22 cellular contexts compared by ENCODE assay signal in the genomic region with DNA sequence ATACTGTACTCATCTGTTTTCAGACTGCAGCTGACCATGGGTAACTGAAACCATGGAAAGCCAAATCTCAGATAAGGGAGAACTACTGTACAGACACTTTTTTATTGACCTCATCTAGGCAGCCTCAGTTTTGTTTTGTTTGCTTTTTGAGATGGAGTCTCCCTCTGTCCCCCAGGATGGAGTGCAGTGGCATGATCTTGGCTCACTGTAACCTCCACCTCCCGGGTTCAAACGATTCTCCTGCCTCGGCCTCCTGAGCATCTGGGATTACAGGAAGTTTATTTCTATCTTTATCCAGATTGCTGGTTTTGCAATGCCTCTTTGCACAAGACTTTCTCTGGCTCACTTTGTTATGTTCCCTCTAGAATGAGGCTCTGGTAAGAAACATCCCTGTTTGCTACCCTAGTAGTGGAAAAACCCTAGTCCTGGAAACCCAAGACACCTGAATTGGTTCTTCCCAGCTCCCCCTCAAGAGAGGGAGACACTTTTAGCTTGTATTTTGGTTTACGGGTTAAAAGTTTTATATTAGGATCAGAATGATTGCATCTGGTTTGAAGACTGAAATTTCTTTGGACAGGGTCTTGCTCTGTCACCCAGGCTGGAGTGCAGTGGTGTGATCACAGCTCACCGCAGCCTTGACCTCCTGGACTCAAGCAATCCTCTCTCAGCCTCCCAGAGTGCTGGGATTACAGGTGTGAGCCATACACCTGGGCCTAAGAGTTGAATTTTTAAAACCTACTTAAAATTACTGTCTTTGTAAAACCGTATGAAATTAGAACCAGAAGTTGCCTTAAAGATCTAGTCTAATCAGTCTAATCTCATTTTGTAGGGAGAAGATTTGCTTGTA. TPM values are rescaled to one million over a fixed set of nuclear protein-coding genes. Genes with fewer than 3 reads are reported as not detected.
DNase-seq lines count a peak whose midpoint lies in the region; ATAC-seq, FAIRE-seq and TF ChIP-seq lines count a peak whose summit lies in the region.
"Had no signal": no experiment of that assay in that cellular context is flagged by ENCODE, and none has a peak within 500 bp of the region (broad histone marks: within the 10 kb centered on the region; RNA-seq: fewer than 3 reads in every experiment).

No MANE protein-coding gene starts in this region.

- H3K9me2 ChIP-seq in hepatocyte (replicated peaks; ENCODE audit: insufficient read depth): no peaks in the 10 kb centered on the region

- H3K4me1 ChIP-seq in HepG2 (ENCODE audit: insufficient read depth, low read length) (peaks cover 47% of the 10 kb centered on the region), right lobe of liver (peaks cover 0 to 33% (median 5%) of the 10 kb centered on the region in 4 donors), hepatocyte (ENCODE audit: insufficient read depth) (peaks cover 14% of the 10 kb centered on the region), kidney (ENCODE audit: control insufficient read depth in 1 of 2, insufficient read depth in 1 of 2, low read depth in 1 of 2, low read length in 2 of 2) (no peaks in the 10 kb centered on the region)

- no peak overlapping the region for H3K4me3 ChIP-seq in HepG2 (replicated peaks in 1 of 3; ENCODE audit: insufficient read depth in 1 of 3, low read depth in 2 of 3, low read length in 3 of 3)
- no peak overlapping the region for H3K4me3 ChIP-seq in right lobe of liver
- no peak overlapping the region for H3K4me3 ChIP-seq in hepatocyte
- H3K4me3 ChIP-seq in kidney (ENCODE audit: low read length in 2 of 2): no peak overlapping the region

- TF ChIP-seq CTCF in HepG2 (CRISPR knock-in tag; IDR thresholded peaks at IDR 0.05) (no peak), right lobe of liver (IDR thresholded peaks at IDR 0.05) (no peak), hepatocyte (IDR thresholded peaks at IDR 0.05; ENCODE audit: poor library complexity) (no peak), kidney (IDR thresholded peaks at IDR 0.05; ENCODE audit: borderline replicate concordance, extremely low read depth, insufficient read depth) (no peak)

- H3K27ac ChIP-seq in HepG2 (ENCODE audit: extremely low read length, insufficient read depth, low read length) (peak overlapping the region; percentile 70), right lobe of liver (peak overlapping the region in 1 of 3 donors; percentile 14), hepatocyte (peak overlapping the region; percentile 34), kidney (ENCODE audit: low read depth in 2 of 2, low read length in 2 of 2) (no peak overlapping the region)

- H3K36me3 ChIP-seq in HepG2 (replicated peaks in 1 of 2; ENCODE audit: control insufficient read depth in 1 of 2, insufficient read depth in 2 of 2, low read length in 2 of 2) (no peaks in the 10 kb centered on the region), right lobe of liver (no peaks in the 10 kb centered on the region), hepatocyte (replicated peaks; ENCODE audit: insufficient read depth, low read depth) (no peaks in the 10 kb centered on the region), kidney (ENCODE audit: control insufficient read depth in 1 of 2, insufficient read depth in 2 of 2, low read length in 2 of 2) (no peaks in the 10 kb centered on the region)

- H3K9me3 ChIP-seq in HepG2 (ENCODE audit: low read length) (no peaks in the 10 kb centered on the region), right lobe of liver (no peaks in the 10 kb centered on the region), hepatocyte (ENCODE audit: low read depth) (no peaks in the 10 kb centered on the region), kidney (ENCODE audit: control insufficient read depth in 1 of 2, low read length in 2 of 2) (no peaks in the 10 kb centered on the region)

- H4K20me1 ChIP-seq in HepG2 (ENCODE audit: insufficient read depth, low read length) (no peaks in the 10 kb centered on the region; the same call in 1 of the 2 replicates), hepatocyte (ENCODE audit: insufficient read depth, poor library complexity, severe bottlenecking) (no peaks in the 10 kb centered on the region)

- H3K27me3 ChIP-seq in HepG2 (ENCODE audit: control insufficient read depth in 1 of 2, insufficient read depth in 2 of 2, low read length in 2 of 2): no peaks in the 10 kb centered on the region
- H3K27me3 ChIP-seq in right lobe of liver: no peaks in the 10 kb centered on the region
- H3K27me3 ChIP-seq in hepatocyte: no peaks in the 10 kb centered on the region

- intact Hi-C loops in HepG2 (cut with micrococcal nuclease; ENCODE audit: unreplicated experiment): no loop called here
- intact Hi-C loops in right lobe of liver (cut with DNase I): no loop called here
- intact Hi-C loops in kidney (cut with DNase I): no loop called here

- H3K79me2 ChIP-seq in HepG2 (ENCODE audit: insufficient read depth, low read length): no peaks in the 10 kb centered on the region
- no peaks in the 10 kb centered on the region for H3K79me2 ChIP-seq in hepatocyte

- POLR2A ChIA-PET in HepG2 (lab: Yijun Ruan, JAX): no interaction called here

- no peak for TF ChIP-seq EP300 in HepG2 (IDR thresholded peaks at IDR 0.05; ENCODE audit: low read depth in 2 of 2, low read length in 2 of 2)
- TF ChIP-seq EP300 in HepG2 (CRISPR knock-in tag; IDR thresholded peaks at IDR 0.05; ENCODE audit: borderline replicate concordance): no peak

- FAIRE-seq in HepG2 (lab: Jason Lieb, UNC) (peak; percentile 56), kidney (lab: Jason Lieb, UNC) (no peak)
- FAIRE-seq: A204.1, GM12892, GM18507 had no signal

- WGBS in HepG2 (ENCODE audit: low lambda C conversion rate): 69% methylated on average over 6 of the region's 6 CpGs
- WGBS in right lobe of liver (ENCODE audit: insufficient coverage, low coverage, low lambda C conversion rate, missing lambda C conversion rate): 66% methylated on average over 6 of the region's 6 CpGs
- WGBS in hepatocyte (ENCODE audit: low lambda C conversion rate, missing lambda C conversion rate): 86% methylated on average over 6 of the region's 6 CpGs

- ATAC-seq in HepG2: peak; percentile 67
- no peak for ATAC-seq in right lobe of liver
- no peak for ATAC-seq in GM18867 (IDR thresholded peaks at IDR 0.05; ENCODE audit: unreplicated experiment)
- ATAC-seq: PC-3 had no signal

- H3K4me2 ChIP-seq in HepG2 (ENCODE audit: low read depth, low read length) (0 out of 2 replicates have a peak overlapping the region, but pooled peaks have one; percentile 4), hepatocyte (no peak overlapping the region)

- in situ Hi-C loops in HepG2 (cut with HindIII; ENCODE audit: extremely low pct_ligation_motif_present, low pct_unique_long_range_greater_than_20kb): no loop called here

- H2AFZ ChIP-seq in HepG2 (ENCODE audit: low read length) (no peak overlapping the region), hepatocyte (no peak overlapping the region)

- CTCF ChIA-PET in HepG2 (lab: Yijun Ruan, JAX; ENCODE audit: low intra/inter-chr PET ratio, low total read pairs): no interaction called here

- TF ChIP-seq POLR2A in HepG2 (IDR thresholded peaks at IDR 0.05; ENCODE audit: insufficient read depth in 1 of 2, low read depth in 2 of 2, low read length in 2 of 2) (no peak), right lobe of liver (IDR thresholded peaks at IDR 0.05) (no peak)

- TSS peak; percentile 9 for BruUV-seq in HepG2 (replicated peaks; lab: Mats Ljungman, UMichigan)

- H3K9ac ChIP-seq in HepG2 (ENCODE audit: insufficient read depth, low read depth, low read length) (no peak overlapping the region), kidney (ENCODE audit: low read length in 2 of 2) (no peak overlapping the region)

- TF ChIP-seq RAD21 in HepG2 (CRISPR knock-in tag; IDR thresholded peaks at IDR 0.05): no peak

- DNase-seq in HepG2 (ENCODE audit: low spot score): peak; percentile 20
- no peak for DNase-seq in right lobe of liver
- DNase-seq in amniotic epithelial cell (ENCODE audit: low read depth): peak; percentile 68
- no peak for DNase-seq in hepatocyte (ENCODE audit: low spot score)
- DNase-seq in kidney: no peak
- DNase-seq in anterior cingulate cortex (lab: John Stamatoyannopoulos, UW): no peak
- DNase-seq: Calu3; CD4-positive, alpha-beta memory T cell; DMS53; EL; KBM-7; NCI-H1417; NCI-H187 treated with DMSO at 0.1 percent for 48 hours; NCI-H226; NCI-H526; PC-3; RPMI8226; SHP77 treated with DMSO at 0.1 percent for 48 hours had no signal

RNA-seq across cellular contexts. Expression of gene ZNF207, which starts 38.9 kb away (rescaled TPM):
- 164 and 194 TPM in 2 replicates for total RNA-seq in HepG2 (2016; rRNA removed; fragmentation: Illumina TruSeq; extraction: Trizol)
- 40.6 and 48.2 TPM in 2 replicates for total RNA-seq in HepG2 (2016; cell fraction: cytosol; rRNA removed; fragmentation: Illumina TruSeq; extraction: Trizol; ENCODE audit: low read depth)
- total RNA-seq in HepG2 (2016; cell fraction: insoluble cytoplasmic fraction; rRNA removed; fragmentation: Illumina TruSeq; extraction: Trizol): 167 and 194 TPM in 2 replicates
- total RNA-seq in HepG2 (2016; cell fraction: membrane; rRNA removed; fragmentation: Illumina TruSeq; extraction: Trizol): 70.7 and 78.1 TPM in 2 replicates
- 198 and 199 TPM in 2 replicates for total RNA-seq in HepG2 (2016; cell fraction: nucleus; rRNA removed; fragmentation: Illumina TruSeq; extraction: Trizol)
- 140 and 150 TPM in 2 replicates for polyA plus RNA-seq in HepG2 (2011; rRNA removed)
- 114 and 115 TPM in 2 replicates for polyA plus RNA-seq in HepG2 (2011; cell fraction: cytosol; rRNA removed)
- polyA plus RNA-seq in HepG2 (2011; cell fraction: nucleus; rRNA removed): 159 and 219 TPM in 2 replicates
- 92.3 and 112 TPM in 2 replicates for polyA plus RNA-seq in HepG2 (2012)
- 18.1 and 20.9 TPM in 2 replicates for polyA plus RNA-seq in HepG2 (2016; cell fraction: cytosol; fragmentation: Illumina TruSeq; extraction: Trizol; ENCODE audit: low read depth)
- polyA plus RNA-seq in HepG2 (2016; cell fraction: insoluble cytoplasmic fraction; fragmentation: Illumina TruSeq; extraction: Trizol; ENCODE audit: low read depth): 223 and 226 TPM in 2 replicates
- 45.3 and 50.8 TPM in 2 replicates for polyA plus RNA-seq in HepG2 (2016; cell fraction: membrane; fragmentation: Illumina TruSeq; extraction: Trizol; ENCODE audit: low read depth)
- polyA plus RNA-seq in HepG2 (2016; cell fraction: nucleus; fragmentation: Illumina TruSeq; extraction: Trizol; ENCODE audit: insufficient read depth, low read depth): 168 and 187 TPM in 2 replicates
- 218 and 342 TPM in 2 replicates for polyA minus RNA-seq in HepG2 (2011; rRNA and poly(A)+ RNA removed; ENCODE audit: low replicate concordance)
- polyA minus RNA-seq in HepG2 (2011; cell fraction: cytosol; rRNA and poly(A)+ RNA removed): 88.9 and 92.0 TPM in 2 replicates
- polyA minus RNA-seq in HepG2 (2011; cell fraction: nucleus; rRNA and poly(A)+ RNA removed): 313 and 333 TPM in 2 replicates
- total RNA-seq in right lobe of liver: 10 to 100 TPM; 48.0 to 91.1 (median 68.7) TPM
- 138 and 161 TPM in 2 replicates for total RNA-seq in hepatocyte
- 137 and 138 TPM in 2 replicates for polyA plus RNA-seq in hepatocyte
- 150 TPM for total RNA-seq in kidney
- polyA plus RNA-seq in kidney (ENCODE audit: insufficient read depth, low read depth, low replicate concordance): 54.3 TPM

RNA-seq across cellular contexts. Expression of gene C17orf75, which starts 46.9 kb away (rescaled TPM):
- total RNA-seq in HepG2 (2016; rRNA removed; fragmentation: Illumina TruSeq; extraction: Trizol) (33.0 and 41.9 TPM in 2 replicates), right lobe of liver (1 to 10 TPM; 7.1 to 8.9 (median 7.3) TPM), hepatocyte (20.1 and 25.7 TPM in 2 replicates), kidney (19.4 TPM)
- total RNA-seq in HepG2 (2016; cell fraction: cytosol; rRNA removed; fragmentation: Illumina TruSeq; extraction: Trizol; ENCODE audit: low read depth): 9.0 and 9.5 TPM in 2 replicates
- 34.7 and 41.5 TPM in 2 replicates for total RNA-seq in HepG2 (2016; cell fraction: insoluble cytoplasmic fraction; rRNA removed; fragmentation: Illumina TruSeq; extraction: Trizol)
- 11.8 and 12.8 TPM in 2 replicates for total RNA-seq in HepG2 (2016; cell fraction: membrane; rRNA removed; fragmentation: Illumina TruSeq; extraction: Trizol)
- total RNA-seq in HepG2 (2016; cell fraction: nucleus; rRNA removed; fragmentation: Illumina TruSeq; extraction: Trizol): 18.9 and 25.5 TPM in 2 replicates
- polyA plus RNA-seq in HepG2 (2011; rRNA removed) (13.4 and 16.2 TPM in 2 replicates), hepatocyte (13.5 and 16.0 TPM in 2 replicates), kidney (ENCODE audit: insufficient read depth, low read depth, low replicate concordance) (31.6 TPM)
- polyA plus RNA-seq in HepG2 (2011; cell fraction: cytosol; rRNA removed): 9.4 and 10.6 TPM in 2 replicates
- 14.6 and 14.9 TPM in 2 replicates for polyA plus RNA-seq in HepG2 (2011; cell fraction: nucleus; rRNA removed)
- 16.5 and 22.8 TPM in 2 replicates for polyA plus RNA-seq in HepG2 (2012)
- polyA plus RNA-seq in HepG2 (2016; cell fraction: cytosol; fragmentation: Illumina TruSeq; extraction: Trizol; ENCODE audit: low read depth): 4.4 and 6.4 TPM in 2 replicates
- polyA plus RNA-seq in HepG2 (2016; cell fraction: insoluble cytoplasmic fraction; fragmentation: Illumina TruSeq; extraction: Trizol; ENCODE audit: low read depth): 30.1 and 31.8 TPM in 2 replicates
- 6.8 and 8.1 TPM in 2 replicates for polyA plus RNA-seq in HepG2 (2016; cell fraction: membrane; fragmentation: Illumina TruSeq; extraction: Trizol; ENCODE audit: low read depth)
- 37.3 and 41.0 TPM in 2 replicates for polyA plus RNA-seq in HepG2 (2016; cell fraction: nucleus; fragmentation: Illumina TruSeq; extraction: Trizol; ENCODE audit: insufficient read depth, low read depth)
- 8.8 and 11.5 TPM in 2 replicates for polyA minus RNA-seq in HepG2 (2011; rRNA and poly(A)+ RNA removed; ENCODE audit: low replicate concordance)
- polyA minus RNA-seq in HepG2 (2011; cell fraction: cytosol; rRNA and poly(A)+ RNA removed): 6.3 and 6.9 TPM in 2 replicates
- 8.2 and 15.4 TPM in 2 replicates for polyA minus RNA-seq in HepG2 (2011; cell fraction: nucleus; rRNA and poly(A)+ RNA removed)

RNA-seq across cellular contexts. Expression of gene PSMD11, which starts 55.5 kb away (rescaled TPM):
- 152 and 233 TPM in 2 replicates for total RNA-seq in HepG2 (2016; rRNA removed; fragmentation: Illumina TruSeq; extraction: Trizol)
- total RNA-seq in HepG2 (2016; cell fraction: cytosol; rRNA removed; fragmentation: Illumina TruSeq; extraction: Trizol; ENCODE audit: low read depth): 29.1 and 33.4 TPM in 2 replicates
- total RNA-seq in HepG2 (2016; cell fraction: insoluble cytoplasmic fraction; rRNA removed; fragmentation: Illumina TruSeq; extraction: Trizol): 171 and 231 TPM in 2 replicates
- total RNA-seq in HepG2 (2016; cell fraction: membrane; rRNA removed; fragmentation: Illumina TruSeq; extraction: Trizol): 55.8 and 64.2 TPM in 2 replicates
- total RNA-seq in HepG2 (2016; cell fraction: nucleus; rRNA removed; fragmentation: Illumina TruSeq; extraction: Trizol): 97.0 and 99.3 TPM in 2 replicates
- polyA plus RNA-seq in HepG2 (2011; rRNA removed): 64.2 and 69.8 TPM in 2 replicates
- 43.9 and 49.0 TPM in 2 replicates for polyA plus RNA-seq in HepG2 (2011; cell fraction: cytosol; rRNA removed)
- 28.9 and 39.9 TPM in 2 replicates for polyA plus RNA-seq in HepG2 (2011; cell fraction: nucleus; rRNA removed)
- polyA plus RNA-seq in HepG2 (2012): 87.5 and 91.8 TPM in 2 replicates
- polyA plus RNA-seq in HepG2 (2016; cell fraction: cytosol; fragmentation: Illumina TruSeq; extraction: Trizol; ENCODE audit: low read depth): 21.5 TPM in 2 replicates
- polyA plus RNA-seq in HepG2 (2016; cell fraction: insoluble cytoplasmic fraction; fragmentation: Illumina TruSeq; extraction: Trizol; ENCODE audit: low read depth): 239 and 241 TPM in 2 replicates
- polyA plus RNA-seq in HepG2 (2016; cell fraction: membrane; fragmentation: Illumina TruSeq; extraction: Trizol; ENCODE audit: low read depth): 30.8 and 34.3 TPM in 2 replicates
- polyA plus RNA-seq in HepG2 (2016; cell fraction: nucleus; fragmentation: Illumina TruSeq; extraction: Trizol; ENCODE audit: insufficient read depth, low read depth): 123 and 137 TPM in 2 replicates
- polyA minus RNA-seq in HepG2 (2011; rRNA and poly(A)+ RNA removed; ENCODE audit: low replicate concordance): 77.9 and 189 TPM in 2 replicates
- polyA minus RNA-seq in HepG2 (2011; cell fraction: cytosol; rRNA and poly(A)+ RNA removed): 61.4 and 62.0 TPM in 2 replicates
- polyA minus RNA-seq in HepG2 (2011; cell fraction: nucleus; rRNA and poly(A)+ RNA removed): 91.0 and 95.6 TPM in 2 replicates
- total RNA-seq in right lobe of liver: 10 to 100 TPM; 45.7 to 61.3 (median 51.6) TPM
- total RNA-seq in hepatocyte: 61.6 and 62.0 TPM in 2 replicates
- polyA plus RNA-seq in hepatocyte: 141 and 145 TPM in 2 replicates
- total RNA-seq in kidney: 67.5 TPM
- polyA plus RNA-seq in kidney (ENCODE audit: insufficient read depth, low read depth, low replicate concordance): 65.1 TPM

Comparison
In these comparisons a context has a peak if more than half of its experiments do, and no peak if none do; other contexts are left out.
1. DNase-seq: peak in HepG2 (single experiment) and amniotic epithelial cell (single experiment); none in right lobe of liver (0 of 3), hepatocyte (single experiment), kidney (single experiment) and anterior cingulate cortex (0 of 58).
2. H3K27ac ChIP-seq: peak in HepG2 (single experiment) and hepatocyte (single experiment); none in kidney (0 of 2).